8 cellular contexts compared by ENCODE assay signal in the genomic region with DNA sequence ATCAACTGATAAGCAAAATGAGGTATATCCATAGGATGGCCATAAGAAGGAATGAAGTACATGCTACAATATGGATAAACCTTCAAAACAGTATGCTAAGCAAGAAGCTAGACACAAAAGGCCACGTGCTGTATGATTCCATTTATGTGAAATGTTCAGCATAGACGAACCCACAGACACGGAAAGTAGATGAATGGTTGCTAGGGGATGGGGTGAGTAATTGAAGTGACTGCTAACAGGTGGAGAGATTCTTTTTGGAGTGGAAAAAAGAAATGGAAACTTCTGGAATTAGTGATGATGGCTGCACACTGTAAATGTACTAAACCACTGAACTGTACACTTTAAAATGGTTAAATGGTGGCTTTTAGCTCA. TPM values are rescaled to one million over a fixed set of nuclear protein-coding genes. Genes with fewer than 3 reads are reported as not detected.
DNase-seq lines count a peak whose midpoint lies in the region; ATAC-seq and TF ChIP-seq lines count a peak whose summit lies in the region.

No MANE protein-coding gene starts in this region.

- peak overlapping the region; percentile 30 to 51 (median 38) for H3K27ac ChIP-seq in right lobe of liver
- peak overlapping the region; percentile 79 for H3K27ac ChIP-seq in substantia nigra (ENCODE audit: low read depth, low read length, poor library complexity, severe bottlenecking)

- peak overlapping the region; percentile 78 for H3K4me3 Mint-ChIP-seq in activated CD4-positive, alpha-beta T cell treated with anti-CD3 and anti-CD28 coated beads, Interleukin-2, amount 10 ng/mL, durations not matched to agents 24 days and 14 days
- peak overlapping the region; percentile 82 for H3K4me3 Mint-ChIP-seq in activated naive CD8-positive, alpha-beta T cell

- peaks cover 36% of the 10 kb centered on the region for H3K36me3 Mint-ChIP-seq in activated CD4-positive, alpha-beta T cell treated with anti-CD3 and anti-CD28 coated beads, Interleukin-2, amount 10 ng/mL, durations not matched to agents 24 days and 14 days (ENCODE audit: low read depth)
- H3K36me3 Mint-ChIP-seq in activated naive CD8-positive, alpha-beta T cell = peaks cover 5% of the 10 kb centered on the region

- peak overlapping the region in 1 of 3 donors; percentile 52 for H3K4me3 ChIP-seq in right lobe of liver

- no peaks in the 10 kb centered on the region for H3K9me3 ChIP-seq in right lobe of liver

- no peaks in the 10 kb centered on the region for H3K9me3 Mint-ChIP-seq in activated CD4-positive, alpha-beta T cell treated with anti-CD3 and anti-CD28 coated beads, Interleukin-2, amount 10 ng/mL, durations not matched to agents 24 days and 14 days
- no peaks in the 10 kb centered on the region for H3K9me3 Mint-ChIP-seq in activated naive CD8-positive, alpha-beta T cell (ENCODE audit: low read depth)

- DNase-seq in activated CD4-positive, alpha-beta T cell treated with anti-CD3 and anti-CD28 coated beads, Interleukin-2, amount 10 ng/mL, durations not matched to agents 24 days and 14 days = no peak
- DNase-seq in activated CD4-positive, alpha-beta T cell treated with anti-CD3 and anti-CD28 coated beads for 48 hours = no peak
- DNase-seq in right lobe of liver (no peak), substantia nigra (lab: John Stamatoyannopoulos, UW) (no peak), HuH-7.5 (ENCODE audit: low spot score) (no peak), inferior parietal cortex (ENCODE audit: extremely low spot score) (no peak), GM19240 (ENCODE audit: insufficient read length, low spot score) (no peak)

- no peak for TF ChIP-seq CTCF in right lobe of liver (IDR thresholded peaks at IDR 0.05)

- H3K27ac Mint-ChIP-seq in activated CD4-positive, alpha-beta T cell treated with anti-CD3 and anti-CD28 coated beads, Interleukin-2, amount 10 ng/mL, durations not matched to agents 24 days and 14 days = peak overlapping the region; percentile 52
- peak overlapping the region; percentile 64 for H3K27ac Mint-ChIP-seq in activated naive CD8-positive, alpha-beta T cell

- H3K36me3 ChIP-seq in right lobe of liver = peaks cover 0 to 26% (median 12%) of the 10 kb centered on the region in 4 donors

- peaks cover 3% of the 10 kb centered on the region for H3K27me3 Mint-ChIP-seq in activated CD4-positive, alpha-beta T cell treated with anti-CD3 and anti-CD28 coated beads, Interleukin-2, amount 10 ng/mL, durations not matched to agents 24 days and 14 days
- no peaks in the 10 kb centered on the region for H3K27me3 Mint-ChIP-seq in activated naive CD8-positive, alpha-beta T cell

- no peaks in the 10 kb centered on the region for H3K27me3 ChIP-seq in right lobe of liver

- peaks cover 0 to 49% (median 9%) of the 10 kb centered on the region in 4 donors for H3K4me1 ChIP-seq in right lobe of liver

- WGBS in right lobe of liver (ENCODE audit: insufficient coverage, low coverage, low lambda C conversion rate, missing lambda C conversion rate) = 82% methylated on average over 3 of the region's 3 CpGs

- ATAC-seq in right lobe of liver = no peak

- TF ChIP-seq POLR2A in right lobe of liver (IDR thresholded peaks at IDR 0.05) = no peak

- peaks cover 31% of the 10 kb centered on the region for H3K4me1 Mint-ChIP-seq in activated CD4-positive, alpha-beta T cell treated with anti-CD3 and anti-CD28 coated beads, Interleukin-2, amount 10 ng/mL, durations not matched to agents 24 days and 14 days
- H3K4me1 Mint-ChIP-seq in activated naive CD8-positive, alpha-beta T cell (ENCODE audit: low read depth) = peaks cover 22% of the 10 kb centered on the region

- intact Hi-C loops in activated CD4-positive, alpha-beta T cell treated with anti-CD3 and anti-CD28 coated beads, Interleukin-2, amount 10 ng/mL, durations not matched to agents 24 days and 14 days (cut with micrococcal nuclease) = no loop called here
- intact Hi-C loops in right lobe of liver (cut with DNase I) = no loop called here

RNA-seq across cellular contexts. Expression of gene EFCAB12, which starts 0.6 kb away (rescaled TPM):
- total RNA-seq in activated CD4-positive, alpha-beta T cell treated with anti-CD3 and anti-CD28 coated beads, Interleukin-2, amount 10 ng/mL, durations not matched to agents 24 days and 14 days = 0.40 and 0.63 TPM in 2 replicates
- 1 to 10 TPM in 5 of 6 experiments, under 1 TPM in 1; 0.26 to 4.7 (median 2.0) TPM for total RNA-seq in right lobe of liver

RNA-seq across cellular contexts. Expression of gene MBD4, which starts 10.7 kb away (rescaled TPM):
- 40.8 and 50.7 TPM in 2 replicates for total RNA-seq in activated CD4-positive, alpha-beta T cell treated with anti-CD3 and anti-CD28 coated beads, Interleukin-2, amount 10 ng/mL, durations not matched to agents 24 days and 14 days
- total RNA-seq in right lobe of liver = 10 to 100 TPM; 16.9 to 26.1 (median 25.3) TPM

RNA-seq across cellular contexts. Expression of gene IFT122, which starts 11.0 kb away (rescaled TPM):
- 12.3 and 13.7 TPM in 2 replicates for total RNA-seq in activated CD4-positive, alpha-beta T cell treated with anti-CD3 and anti-CD28 coated beads, Interleukin-2, amount 10 ng/mL, durations not matched to agents 24 days and 14 days
- 10 to 100 TPM in 4 of 6 experiments, 1 to 10 TPM in 2; 7.1 to 16.8 (median 11.5) TPM for total RNA-seq in right lobe of liver
